In the genomic region with DNA sequence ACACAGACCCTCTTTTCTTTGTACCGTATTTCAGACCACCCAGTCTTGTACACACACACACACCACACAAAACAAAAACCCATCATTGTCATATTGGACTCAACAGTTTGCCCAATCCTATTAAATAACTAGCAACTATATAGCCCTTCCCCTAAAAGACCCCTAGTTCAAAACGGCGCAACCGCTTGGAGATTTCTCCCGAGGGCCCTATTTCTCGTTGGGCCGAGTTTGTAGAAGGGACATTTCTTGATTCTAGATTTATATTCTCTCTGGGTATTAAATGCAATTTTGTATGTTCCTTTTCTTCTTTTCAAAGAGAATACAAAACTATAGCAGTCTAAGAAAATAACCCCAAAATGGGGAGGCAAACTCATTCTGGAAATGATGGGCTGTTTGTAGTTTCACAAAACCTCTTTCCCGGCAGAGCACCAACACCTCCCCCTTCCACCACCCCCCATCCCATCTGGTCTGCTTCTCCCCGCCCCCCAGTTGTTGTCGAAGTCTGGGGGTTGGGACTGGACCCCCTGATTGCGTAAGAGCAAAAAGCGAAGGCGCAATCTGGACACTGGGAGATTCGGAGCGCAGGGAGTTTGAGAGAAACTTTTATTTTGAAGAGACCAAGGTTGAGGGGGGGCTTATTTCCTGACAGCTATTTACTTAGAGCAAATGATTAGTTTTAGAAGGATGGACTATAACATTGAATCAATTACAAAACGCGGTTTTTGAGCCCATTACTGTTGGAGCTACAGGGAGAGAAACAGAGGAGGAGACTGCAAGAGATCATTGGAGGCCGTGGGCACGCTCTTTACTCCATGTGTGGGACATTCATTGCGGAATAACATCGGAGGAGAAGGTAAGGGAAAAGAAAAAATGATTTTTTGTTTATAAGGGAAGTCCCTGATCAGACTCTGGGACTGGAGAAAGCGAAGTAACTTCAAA, we compare ENCODE assay signal across 7 cellular contexts. TPM values are rescaled to one million over a fixed set of nuclear protein-coding genes. Genes with fewer than 3 reads are reported as not detected.
A peak's percentile ranks its signal among the peaks of the same experiment; 100 is the strongest.
DNase-seq lines count a peak whose midpoint lies in the region; ATAC-seq, FAIRE-seq and TF ChIP-seq lines count a peak whose summit lies in the region.

A gene (plus strand): TSS at position 731 of the 939 bp plus-strand sequence. CDS start 29,476 bp downstream, outside the sequence.

- H3K9me3 ChIP-seq in body of pancreas, result no peaks in the 10 kb centered on the region
- H3K9me3 ChIP-seq in kidney (ENCODE audit: control insufficient read depth in 1 of 2, low read length in 2 of 2), result no peaks in the 10 kb centered on the region
- H3K9me3 ChIP-seq in stomach smooth muscle (ENCODE audit: control insufficient read depth in 2 of 2, low read length in 2 of 2), result no peaks in the 10 kb centered on the region

- H3K9ac ChIP-seq in kidney (ENCODE audit: low read length in 2 of 2) (peak within 1 kb of the TSS in 1 of 2 donors; percentile 46), stomach smooth muscle (ENCODE audit: low read length in 2 of 2) (peak within 1 kb of the TSS in 1 of 2 donors; percentile 57)

- H3K27me3 ChIP-seq in body of pancreas (peaks cover 5 to 72% of the 10 kb centered on the region in 2 donors), stomach smooth muscle (ENCODE audit: control insufficient read depth in 1 of 2, insufficient read depth in 2 of 2, low read length in 2 of 2) (peaks cover 68 to 87% of the 10 kb centered on the region in 2 donors)

- DNase-seq in HuH-7.5 (ENCODE audit: low spot score), result peak; percentile 50
- peak in 3 of 4 donors; percentile 39 to 57 (median 39) for DNase-seq in body of pancreas
- DNase-seq in kidney, result peak; percentile 91
- no peak for DNase-seq in RKO (ENCODE audit: low spot score)

- 14 to 15% methylated on average over 22 of the region's 22 CpGs for WGBS in body of pancreas, 2 donors

- H3K4me1 ChIP-seq in body of pancreas (peaks cover 76% of the 10 kb centered on the region), kidney (ENCODE audit: control insufficient read depth in 1 of 2, insufficient read depth in 1 of 2, low read depth in 1 of 2, low read length in 2 of 2) (peaks cover 13 to 20% of the 10 kb centered on the region in 2 donors), stomach smooth muscle (ENCODE audit: control insufficient read depth, insufficient read depth, low read length) (peaks cover 47% of the 10 kb centered on the region)

- intact Hi-C loops in body of pancreas (cut with DNase I), result loop anchor here (5.0 kb wide), 1 partner anchor 302 kb away; no protein-coding TSS in a partner anchor
- intact Hi-C loops in kidney (cut with DNase I), result loop anchor here (10.0 kb wide), 1 partner anchor 314 kb away; no protein-coding TSS in a partner anchor

- H3K4me3 ChIP-seq in body of pancreas (no peak within 1 kb of the TSS), kidney (ENCODE audit: low read length in 2 of 2) (peak within 1 kb of the TSS; percentile 44 to 66), stomach smooth muscle (ENCODE audit: low read length in 2 of 2) (peak within 1 kb of the TSS; percentile 47 to 73)

- ATAC-seq in body of pancreas (no peak), GM21390 (IDR thresholded peaks at IDR 0.05; ENCODE audit: unreplicated experiment) (no peak), GM19395 (IDR thresholded peaks at IDR 0.05; ENCODE audit: unreplicated experiment) (no peak)

- H3K27ac ChIP-seq in body of pancreas, result peak within 1 kb of the TSS in 1 of 4 donors; percentile 26
- peak within 1 kb of the TSS; percentile 7 to 43 for H3K27ac ChIP-seq in kidney (ENCODE audit: low read depth in 2 of 2, low read length in 2 of 2)
- peak within 1 kb of the TSS; percentile 58 for H3K27ac ChIP-seq in stomach smooth muscle (ENCODE audit: low read length)

- FAIRE-seq in kidney (lab: Jason Lieb, UNC), result no peak

- peak in 2 of 3 donors; percentile 35 to 36 for TF ChIP-seq POLR2A in body of pancreas (IDR thresholded peaks at IDR 0.05)

- H3K36me3 ChIP-seq in body of pancreas (replicated peaks in 1 of 2; ENCODE audit: insufficient read depth in 1 of 2, low read depth in 2 of 2), result no peaks in the 10 kb centered on the region
- no peaks in the 10 kb centered on the region for H3K36me3 ChIP-seq in kidney (ENCODE audit: control insufficient read depth in 1 of 2, insufficient read depth in 2 of 2, low read length in 2 of 2)
- H3K36me3 ChIP-seq in stomach smooth muscle (ENCODE audit: control insufficient read depth in 2 of 2, insufficient read depth in 2 of 2, low read length in 2 of 2), result no peaks in the 10 kb centered on the region

- TF ChIP-seq CTCF in body of pancreas (IDR thresholded peaks at IDR 0.05), result no peak
- no peak for TF ChIP-seq CTCF in kidney (IDR thresholded peaks at IDR 0.05; ENCODE audit: borderline replicate concordance, extremely low read depth, insufficient read depth)

RNA-seq across cellular contexts. Expression of the gene that starts here (rescaled TPM):
- total RNA-seq in body of pancreas (10 to 100 TPM; 54.4 to 56.0 TPM), kidney (71.0 TPM)
- 12.3 TPM for polyA plus RNA-seq in kidney (ENCODE audit: insufficient read depth, low read depth, low replicate concordance)

Comparison
In these comparisons a context has a peak if more than half of its experiments do, and no peak if none do; other contexts are left out.
1. H3K4me3 ChIP-seq: peak in kidney (2 of 2) and stomach smooth muscle (2 of 2); none in body of pancreas (0 of 2).